ENCODE assay signal across 8 cellular contexts in the genomic region with DNA sequence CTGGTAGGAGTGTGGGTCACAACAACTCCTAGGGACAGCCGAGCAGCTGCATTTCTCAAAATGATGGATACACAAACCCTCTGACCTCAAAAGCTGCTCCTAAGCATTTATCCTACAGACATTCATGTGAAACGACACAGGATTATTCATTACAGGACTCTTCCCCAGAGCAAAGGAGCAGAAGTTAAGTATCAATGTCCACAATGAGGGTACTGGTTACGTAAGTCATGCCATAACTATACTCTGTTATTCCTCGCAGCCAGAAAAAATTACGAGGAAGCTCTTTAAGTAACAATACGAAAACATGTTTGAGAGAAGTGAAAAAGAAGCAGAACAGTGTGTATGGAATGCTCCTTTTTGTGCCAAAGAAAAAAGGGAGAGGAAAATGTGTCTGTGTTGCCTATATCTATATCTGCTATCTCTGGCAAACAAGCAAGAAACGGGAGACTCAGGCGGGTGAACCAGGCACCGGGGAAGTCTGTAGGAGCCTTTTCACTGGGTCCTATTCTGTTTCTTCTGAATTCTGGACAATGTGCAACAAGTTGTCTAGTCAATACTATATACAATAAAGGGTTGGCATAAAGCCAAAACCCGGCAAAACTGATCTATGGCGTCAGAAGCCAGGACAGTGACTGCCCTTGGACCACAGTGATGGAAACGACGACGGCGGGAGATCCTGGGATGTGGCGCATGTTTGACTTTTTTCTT. TPM values are rescaled to one million over a fixed set of nuclear protein-coding genes. Genes with fewer than 3 reads are reported as not detected.
DNase-seq lines count a peak whose midpoint lies in the region; ATAC-seq, FAIRE-seq and TF ChIP-seq lines count a peak whose summit lies in the region.

No MANE protein-coding gene starts in this region.

- no peak overlapping the region for H2AFZ ChIP-seq in OCI-LY1 (ENCODE audit: low read length)

- WGBS in endodermal cell (ENCODE audit: insufficient coverage in 1 of 2, insufficient read length in 1 of 2), 2 experiments, result 76 to 85% methylated on average over 12 to 16 of the region's 16 CpGs
- 19 to 21% methylated on average over 16 of the region's 16 CpGs for WGBS in pancreas, 2 donors

- H3K36me3 Mint-ChIP-seq in endodermal cell (ENCODE audit: low read depth), result peaks cover 17% of the 10 kb centered on the region

- intact Hi-C loops in pancreas (cut with DNase I), result no loop called here

- H3K9me3 Mint-ChIP-seq in endodermal cell, result no peaks in the 10 kb centered on the region

- no peak for TF ChIP-seq CTCF in OCI-LY1 (IDR thresholded peaks at IDR 0.05; ENCODE audit: low read length)
- no peak for TF ChIP-seq CTCF in endodermal cell (conservative IDR thresholded peaks at IDR 0.05)
- no peak for TF ChIP-seq CTCF in pancreas (IDR thresholded peaks at IDR 0.05)

- no peak for TF ChIP-seq POLR2A in GM18505 (IDR thresholded peaks at IDR 0.05; ENCODE audit: borderline replicate concordance, extremely low read depth, insufficient read depth, insufficient read length)

- peak; percentile 26 for FAIRE-seq in pancreas (lab: Jason Lieb, UNC)

- H3K4me2 ChIP-seq in OCI-LY1 (ENCODE audit: low read length), result peak overlapping the region; percentile 76

- H3K4me3 Mint-ChIP-seq in endodermal cell, result peak overlapping the region; percentile 69

- peaks cover 18% of the 10 kb centered on the region for H3K4me1 Mint-ChIP-seq in endodermal cell

- peak; percentile 33 for DNase-seq in ELR (ENCODE audit: low read depth)
- no peak for DNase-seq in endodermal cell
- peak in 1 of 6 donors; percentile 35 for DNase-seq in pancreas
- no peak for DNase-seq in DMS 273 treated with DMSO at 0.1 percent for 48 hours (lab: John Stamatoyannopoulos, UW)
- no peak for DNase-seq in NCI-H2081 (lab: John Stamatoyannopoulos, UW)

- ATAC-seq in pancreas (no peak), GM18505 (IDR thresholded peaks at IDR 0.05; ENCODE audit: unreplicated experiment) (no peak), GM19395 (IDR thresholded peaks at IDR 0.05; ENCODE audit: unreplicated experiment) (no peak)

- H3K4me1 ChIP-seq in OCI-LY1 (ENCODE audit: insufficient read depth, low read length, severe bottlenecking) (peaks cover 20% of the 10 kb centered on the region), endodermal cell (ENCODE audit: control insufficient read depth, insufficient read depth, low read length) (peaks cover 4% of the 10 kb centered on the region), pancreas (peaks cover 0 to 7% (median 5%) of the 10 kb centered on the region in 3 donors)

- H3K9me2 ChIP-seq in OCI-LY1 (ENCODE audit: low read depth, low read length), result no peaks in the 10 kb centered on the region

- H3K27me3 ChIP-seq in OCI-LY1 (ENCODE audit: insufficient read depth, low read length) (no peaks in the 10 kb centered on the region), endodermal cell (ENCODE audit: control insufficient read depth, insufficient read depth, low read length, poor library complexity, severe bottlenecking) (no peaks in the 10 kb centered on the region), pancreas (no peaks in the 10 kb centered on the region)

- H3K27ac ChIP-seq in OCI-LY1 (ENCODE audit: low read depth, low read length, poor library complexity, severe bottlenecking) (no peak overlapping the region), endodermal cell (ENCODE audit: low read depth, low read length) (no peak overlapping the region), pancreas (peak overlapping the region in 3 of 4 donors; percentile 16 to 90 (median 86))

- H3K4me3 ChIP-seq in OCI-LY1 (ENCODE audit: low read depth, low read length, poor library complexity, severe bottlenecking) (peak overlapping the region; percentile 88), endodermal cell (ENCODE audit: low read length) (peak overlapping the region; percentile 90), pancreas (peak overlapping the region in 2 of 4 donors; percentile 61 to 72)

- H4K20me1 ChIP-seq in OCI-LY1 (ENCODE audit: insufficient read depth, low read length), result no peaks in the 10 kb centered on the region

- no peak overlapping the region for H3K27ac Mint-ChIP-seq in endodermal cell

- no peaks in the 10 kb centered on the region for H3K79me2 ChIP-seq in OCI-LY1 (ENCODE audit: insufficient read depth, low read length)

- no peaks in the 10 kb centered on the region for H3F3A ChIP-seq in OCI-LY1 (ENCODE audit: insufficient read depth, low read length)

- H3K9ac ChIP-seq in OCI-LY1 (ENCODE audit: low read length) (peak overlapping the region; percentile 18; the same call in 1 of the 2 replicates), endodermal cell (ENCODE audit: extremely low read depth, low read length, poor library complexity, severe bottlenecking) (no peak overlapping the region)

- H3K36me3 ChIP-seq in OCI-LY1 (ENCODE audit: insufficient read depth, low read length), result 0 out of 2 replicates have a peak, but pooled peaks cover 8% of the 10 kb centered on the region
- no peaks in the 10 kb centered on the region for H3K36me3 ChIP-seq in endodermal cell (ENCODE audit: control insufficient read depth, insufficient read depth, low read length)
- no peaks in the 10 kb centered on the region for H3K36me3 ChIP-seq in pancreas

- peaks cover 22% of the 10 kb centered on the region for H3K27me3 Mint-ChIP-seq in endodermal cell (ENCODE audit: insufficient read depth)

- H3K9me3 ChIP-seq in OCI-LY1 (ENCODE audit: low read length) (no peaks in the 10 kb centered on the region), endodermal cell (ENCODE audit: control insufficient read depth, low read length) (no peaks in the 10 kb centered on the region), pancreas (no peaks in the 10 kb centered on the region)

RNA-seq across cellular contexts. Expression of a gene that starts 1.3 kb away (rescaled TPM):
- 10 to 100 TPM; 35.9 to 39.2 TPM for total RNA-seq in endodermal cell
- 30.9 TPM for polyA plus RNA-seq in endodermal cell (2013, experiment 1 of 2)
- 30.8 TPM for polyA plus RNA-seq in endodermal cell (2013, experiment 2 of 2)
- total RNA-seq in pancreas, result 10 to 100 TPM; 13.0 to 23.9 (median 20.9) TPM
- 10 to 100 TPM; 38.3 to 43.9 TPM for polyA plus RNA-seq in pancreas

RNA-seq across cellular contexts. Expression of a gene that starts 4.4 kb away (rescaled TPM):
- 1 to 10 TPM in 1 of 2 donors, under 1 TPM in 1; 0.62 to 2.3 TPM for total RNA-seq in endodermal cell
- 0.39 TPM for polyA plus RNA-seq in endodermal cell (2013, experiment 1 of 2)
- polyA plus RNA-seq in endodermal cell (2013, experiment 2 of 2), result not detected
- total RNA-seq in pancreas, result not detected
- polyA plus RNA-seq in pancreas, result not detected

RNA-seq across cellular contexts. Expression of a gene that starts 16.3 kb away (rescaled TPM):
- 10 to 100 TPM in 1 of 2 donors, 1 to 10 TPM in 1; 9.9 to 12.6 TPM for total RNA-seq in endodermal cell
- 8.9 TPM for polyA plus RNA-seq in endodermal cell (2013, experiment 1 of 2)
- 11.8 TPM for polyA plus RNA-seq in endodermal cell (2013, experiment 2 of 2)
- total RNA-seq in pancreas, result 1 to 10 TPM; 3.4 to 6.2 (median 4.1) TPM
- 1 to 10 TPM; 2.6 to 7.8 TPM for polyA plus RNA-seq in pancreas

RNA-seq across cellular contexts. Expression of a gene that starts 17.0 kb away (rescaled TPM):
- total RNA-seq in endodermal cell, result not detected
- 1.3 TPM for polyA plus RNA-seq in endodermal cell (2013, experiment 1 of 2)
- polyA plus RNA-seq in endodermal cell (2013, experiment 2 of 2), result 0.95 TPM
- total RNA-seq in pancreas, result under 1 TPM in 3 of 6 donors, not detected in 3; 0.05 to 0.16 (median 0.06) TPM
- polyA plus RNA-seq in pancreas, result under 1 TPM; 0.04 to 0.33 TPM

RNA-seq across cellular contexts. Expression of a gene that starts 24.9 kb away (rescaled TPM):
- 10 to 100 TPM; 51.3 to 67.1 TPM for total RNA-seq in endodermal cell
- 66.6 TPM for polyA plus RNA-seq in endodermal cell (2013, experiment 1 of 2)
- polyA plus RNA-seq in endodermal cell (2013, experiment 2 of 2), result 69.7 TPM
- 10 to 100 TPM in 1 of 6 donors, 1 to 10 TPM in 5; 5.8 to 10.1 (median 7.5) TPM for total RNA-seq in pancreas
- polyA plus RNA-seq in pancreas, result 10 to 100 TPM; 27.9 to 32.4 TPM

Comparison
In these comparisons a context has a peak if more than half of its experiments do, and no peak if none do; other contexts are left out.
1. H3K27ac ChIP-seq: peak in pancreas (3 of 4); none in OCI-LY1 (single experiment) and endodermal cell (single experiment).